Comparison of ENCODE assay signal across 1 cellular context in the genomic region with DNA sequence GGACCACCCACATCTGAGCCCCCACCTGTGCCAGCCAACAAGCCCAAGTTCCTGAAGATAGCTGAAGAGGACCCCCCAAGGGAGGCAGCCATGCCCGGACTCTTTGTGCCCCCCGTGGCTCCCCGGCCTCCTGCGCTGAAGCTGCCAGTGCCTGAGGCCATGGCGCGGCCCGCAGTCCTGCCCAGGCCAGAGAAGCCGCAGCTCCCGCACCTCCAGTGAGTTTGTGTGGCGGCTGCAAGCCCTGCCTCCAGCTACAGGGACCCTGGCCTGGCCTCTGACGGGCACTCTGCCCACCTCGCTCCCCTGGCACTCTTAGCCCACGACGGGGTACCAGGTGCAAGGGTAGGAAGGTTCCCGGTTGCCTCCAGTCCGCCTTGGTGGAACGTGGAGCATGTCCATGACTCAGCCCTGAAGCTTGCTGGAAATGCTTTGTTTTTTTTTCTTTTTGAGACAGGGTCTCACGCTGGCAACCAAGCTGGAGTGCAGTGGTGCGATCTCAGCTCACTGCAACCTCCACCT.
TF ChIP-seq lines count a peak whose summit lies in the region.

No MANE protein-coding gene starts in this region.

TF ChIP-seq in GM12878, 131 proteins besides CTCF, POLR2A, EP300 and RAD21:
- no peak for TF ChIP-seq EED (IDR thresholded peaks at IDR 0.05; ENCODE audit: low read depth)
- TF ChIP-seq TCF7 (IDR thresholded peaks at IDR 0.05; ENCODE audit: borderline replicate concordance): no peak
- TF ChIP-seq BCL11A (IDR thresholded peaks at IDR 0.05; ENCODE audit: low read depth, low read length): no peak
- no peak for TF ChIP-seq BCLAF1 (IDR thresholded peaks at IDR 0.05)
- TF ChIP-seq ZNF217 (IDR thresholded peaks at IDR 0.05): no peak
- TF ChIP-seq PAX8 (IDR thresholded peaks at IDR 0.05): no peak
TF ChIP-seq in GM12878: peak in this region for 0.
